9 cellular contexts compared by ENCODE assay signal in genomic region chr9:126516561-126516935, GRCh38.
DNase-seq lines count a peak whose midpoint lies in the region; TF ChIP-seq lines count a peak whose summit lies in the region.
"Had no signal": no experiment of that assay in that cellular context is flagged by ENCODE, and none has a peak within 500 bp of the region (broad histone marks: within the 10 kb centered on the region; RNA-seq: fewer than 3 reads in every experiment).

No MANE protein-coding gene starts in this region.

- no peak overlapping the region; the same call in 1 of the 2 replicates for H2AFZ ChIP-seq in Loucy (ENCODE audit: low read length)
- H2AFZ ChIP-seq in neural progenitor cell (replicated peaks): no peak overlapping the region

- H3K4me3 ChIP-seq in Loucy (ENCODE audit: low read length, poor library complexity, severe bottlenecking): peak overlapping the region; percentile 78
- no peak overlapping the region for H3K4me3 ChIP-seq in neural progenitor cell

- H3K9me2 ChIP-seq in Loucy (replicated peaks; ENCODE audit: low read depth, low read length): no peaks in the 10 kb centered on the region

- H3K4me2 ChIP-seq in Loucy (ENCODE audit: low read depth, low read length, poor library complexity, severe bottlenecking) (peak overlapping the region; percentile 86), neural progenitor cell (peak overlapping the region; percentile 54)

- H3K27ac Mint-ChIP-seq in CD14-positive monocyte (peak overlapping the region; percentile 85 to 96 (median 91)), chondrocyte (ENCODE audit: unreplicated experiment) (peak overlapping the region; percentile 89), neural progenitor cell (no peak overlapping the region)

- H4K20me1 ChIP-seq in Loucy (ENCODE audit: insufficient read depth, low read length, poor library complexity, severe bottlenecking) (peaks cover 19% of the 10 kb centered on the region), neural progenitor cell (ENCODE audit: low read depth) (peaks cover 2% of the 10 kb centered on the region)

- H3K9me3 ChIP-seq in Loucy (ENCODE audit: insufficient read depth, low read depth, low read length): no peaks in the 10 kb centered on the region
- no peaks in the 10 kb centered on the region for H3K9me3 ChIP-seq in neural progenitor cell (ENCODE audit: low read depth)

- peaks cover 33% of the 10 kb centered on the region for H3K4me1 ChIP-seq in Loucy (ENCODE audit: insufficient read depth, low read length, poor library complexity, severe bottlenecking)
- H3K4me1 ChIP-seq in neural progenitor cell: peaks cover 45% of the 10 kb centered on the region

- H3K4me3 Mint-ChIP-seq in CD14-positive monocyte: peak overlapping the region; percentile 84 to 92
- peak overlapping the region; percentile 67 for H3K4me3 Mint-ChIP-seq in chondrocyte (ENCODE audit: unreplicated experiment)
- H3K4me3 Mint-ChIP-seq in neural progenitor cell: peak overlapping the region; percentile 47

- H3K36me3 Mint-ChIP-seq in CD14-positive monocyte (no peaks in the 10 kb centered on the region), chondrocyte (ENCODE audit: low read depth) (no peaks in the 10 kb centered on the region), neural progenitor cell (no peaks in the 10 kb centered on the region)

- H3K27me3 Mint-ChIP-seq in CD14-positive monocyte (ENCODE audit: low read depth in 3 of 3) (no peaks in the 10 kb centered on the region), chondrocyte (ENCODE audit: low read depth) (peaks cover 4% of the 10 kb centered on the region), neural progenitor cell (ENCODE audit: insufficient read depth, low read depth) (peaks cover 10% of the 10 kb centered on the region)

- H3K36me3 ChIP-seq in Loucy (ENCODE audit: insufficient read depth, low read length): no peaks in the 10 kb centered on the region
- H3K36me3 ChIP-seq in neural progenitor cell: no peaks in the 10 kb centered on the region

- no peak overlapping the region for H3K27ac ChIP-seq in neural progenitor cell

- H3F3A ChIP-seq in Loucy (ENCODE audit: low read depth) (peaks cover 4% of the 10 kb centered on the region; the same call in 1 of the 2 replicates), neural progenitor cell (ENCODE audit: low read depth) (peaks cover 41% of the 10 kb centered on the region)

- peaks cover 98% of the 10 kb centered on the region for H3K79me2 ChIP-seq in Loucy (ENCODE audit: insufficient read depth, low read length)
- H3K79me2 ChIP-seq in neural progenitor cell (ENCODE audit: low read depth): no peaks in the 10 kb centered on the region

- H3K9me3 Mint-ChIP-seq in CD14-positive monocyte (peaks cover 0 to 2% (median 0%) of the 10 kb centered on the region in 7 donors), chondrocyte (ENCODE audit: low read depth) (no peaks in the 10 kb centered on the region), neural progenitor cell (no peaks in the 10 kb centered on the region)

- no peaks in the 10 kb centered on the region for H3K27me3 ChIP-seq in Loucy (ENCODE audit: insufficient read depth, low read length, poor library complexity, severe bottlenecking)
- peaks cover 48% of the 10 kb centered on the region for H3K27me3 ChIP-seq in neural progenitor cell

- intact Hi-C loops in CD14-positive monocyte (cut with micrococcal nuclease): loop anchor here in 1 of 2 donors (5.0 kb wide), 1 partner anchor 41 kb away; no protein-coding TSS in a partner anchor

- DNase-seq in CD14-positive monocyte (ENCODE audit: low spot score) (no peak), chondrocyte (ENCODE audit: low spot score) (no peak), neural progenitor cell (ENCODE audit: low spot score) (no peak), dedifferentiated amniotic fluid mesenchymal stem cell (ENCODE audit: extremely low spot score) (no peak), NCI-H1048 (lab: John Stamatoyannopoulos, UW) (no peak), epidermal melanocyte (ENCODE audit: insufficient read length, low spot score) (no peak), NCI-H526 (lab: John Stamatoyannopoulos, UW) (no peak)
- DNase-seq: NCI-H1092 had no signal

- H3K4me1 Mint-ChIP-seq in CD14-positive monocyte (peaks cover 41% of the 10 kb centered on the region), chondrocyte (ENCODE audit: low read depth) (peaks cover 32% of the 10 kb centered on the region), neural progenitor cell (peaks cover 65% of the 10 kb centered on the region)

- peak overlapping the region; percentile 66 for H3K9ac ChIP-seq in Loucy (ENCODE audit: low read depth, low read length, poor library complexity, severe bottlenecking)
- H3K9ac ChIP-seq in neural progenitor cell: no peak overlapping the region

- TF ChIP-seq CTCF in CD14-positive monocyte (IDR thresholded peaks at IDR 0.05) (no peak), Loucy (conservative IDR thresholded peaks at IDR 0.05; ENCODE audit: low read length) (no peak), chondrocyte (IDR thresholded peaks at IDR 0.05) (no peak), neural progenitor cell (IDR thresholded peaks at IDR 0.05) (no peak)
